In the genomic region with DNA sequence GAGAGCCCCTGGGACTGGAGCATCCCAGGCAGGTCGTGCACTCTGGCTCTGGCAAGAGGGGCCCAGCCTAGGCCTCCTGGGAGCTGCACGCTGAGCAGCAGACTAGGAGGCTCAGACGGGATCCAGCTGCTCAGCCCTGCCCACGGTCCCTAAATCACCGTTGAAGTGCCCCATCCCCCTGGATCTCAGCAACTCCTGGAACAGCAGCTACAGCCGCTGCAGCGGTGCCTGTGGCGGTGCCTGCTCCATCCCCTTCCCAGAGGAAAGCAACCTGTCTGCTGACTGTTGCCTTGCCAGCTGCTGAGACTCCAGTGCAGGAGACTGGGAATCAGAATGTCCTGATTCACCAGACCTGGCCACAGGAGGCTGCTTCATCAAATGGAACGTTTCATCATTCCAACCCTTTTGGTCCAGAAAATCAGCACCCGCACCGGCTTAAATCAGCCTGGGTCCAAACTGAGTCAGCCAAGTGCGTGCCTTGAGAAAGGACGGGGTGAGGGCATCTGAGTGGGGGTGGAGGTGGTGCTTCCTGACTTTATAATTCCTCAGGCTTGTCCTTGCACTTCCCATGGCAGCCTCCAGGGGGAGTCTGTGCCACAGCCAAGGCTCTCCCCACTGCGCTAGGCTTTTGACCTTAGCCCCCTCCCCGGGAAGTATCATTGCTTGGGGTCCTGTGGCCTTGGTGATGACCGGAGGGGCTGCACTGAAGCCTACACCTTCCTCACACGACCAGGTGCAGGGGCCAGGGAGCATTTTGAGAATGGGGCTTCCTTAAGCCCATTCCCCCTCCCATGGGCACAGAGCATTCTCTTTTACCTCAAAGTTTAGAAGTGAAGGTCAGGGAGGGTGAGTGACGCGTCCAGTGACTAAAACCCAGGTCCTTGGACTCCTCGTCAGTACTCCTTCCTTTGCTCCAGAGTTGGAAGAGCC, we compare ENCODE assay signal across 9 cellular contexts. TPM values are rescaled to one million over a fixed set of nuclear protein-coding genes. Genes with fewer than 3 reads are reported as not detected.
A peak's percentile ranks its signal among the peaks of the same experiment; 100 is the strongest.
DNase-seq lines count a peak whose midpoint lies in the region; ATAC-seq, FAIRE-seq and TF ChIP-seq lines count a peak whose summit lies in the region.
"Had no signal": no experiment of that assay in that cellular context is flagged by ENCODE, and none has a peak within 500 bp of the region (broad histone marks: within the 10 kb centered on the region; RNA-seq: fewer than 3 reads in every experiment).

No MANE protein-coding gene starts in this region.

- H2BK5ac ChIP-seq in trophoblast cell (ENCODE audit: low read depth, low read length, poor library complexity): no peak overlapping the region

- no CpG with 5 or more reads among the region's 20 CpGs for WGBS in trophoblast cell (ENCODE audit: extremely low coverage, insufficient coverage, insufficient read length)

- H3K9ac ChIP-seq in trophoblast cell (ENCODE audit: low read length): no peak overlapping the region

- no peak for DNase-seq in BJ (ENCODE audit: low read depth)
- peak; percentile 66 for DNase-seq in GM19240 (ENCODE audit: insufficient read length, low spot score)
- peak; percentile 41 for DNase-seq in NCI-H460 (ENCODE audit: extremely low read depth, low read depth)
- DNase-seq in activated T-cell treated with anti-CD3 and anti-CD28 coated beads, Interleukin-2, amount 50 U/mL, for 24 hours: peak; percentile 61
- peak; percentile 53 to 60 for DNase-seq in frontal cortex (ENCODE audit: low spot score in 2 of 2)
- peak; percentile 25 to 52 for DNase-seq in trophoblast cell
- DNase-seq in activated T-helper 2 cell treated with anti-CD3 and anti-CD28 coated beads, Interferon-gamma antibody, Interleukin-2, Interleukin-4, amounts not matched to agents 10 μg/mL and 5 μg/mL and 100 μg/mL, durations not matched to agents 14 hours and 24 hours and 36 hours (ENCODE audit: low spot score): no peak

- H3K27ac ChIP-seq in trophoblast cell (ENCODE audit: low read depth, low read length): no peak overlapping the region

- H3K79me2 ChIP-seq in trophoblast cell (ENCODE audit: control insufficient read depth, insufficient read depth, low read length, poor library complexity): no peaks in the 10 kb centered on the region

- TF ChIP-seq CTCF in BJ (IDR thresholded peaks at IDR 0.05; ENCODE audit: insufficient read depth, low read depth, low read length): peak; percentile 81

- no peak overlapping the region for H3K27ac Mint-ChIP-seq in activated T-cell treated with anti-CD3 and anti-CD28 coated beads, Interleukin-2, amount 50 U/mL, for 24 hours
- no peak overlapping the region for H3K27ac Mint-ChIP-seq in activated T-helper 2 cell treated with anti-CD3 and anti-CD28 coated beads, Interferon-gamma antibody, Interleukin-2, Interleukin-4, amounts not matched to agents 10 μg/mL and 5 μg/mL and 100 μg/mL, durations not matched to agents 14 hours and 24 hours and 36 hours
- H3K27ac Mint-ChIP-seq: IgD-negative memory B cell had no signal

- no peak for FAIRE-seq in frontal cortex (lab: Jason Lieb, UNC)

- H4K8ac ChIP-seq in trophoblast cell (ENCODE audit: low read depth, low read length): no peak overlapping the region

- peaks cover 11 to 21% of the 10 kb centered on the region in 2 experiments for H3K4me1 ChIP-seq in trophoblast cell (ENCODE audit: control insufficient read depth in 1 of 2, insufficient read depth in 2 of 2, low read length in 2 of 2)

- no peak overlapping the region for H2AK5ac ChIP-seq in trophoblast cell (ENCODE audit: low read length)

- no peak for ATAC-seq in HG03571 (IDR thresholded peaks at IDR 0.05; ENCODE audit: unreplicated experiment)

- no peak overlapping the region for H3K4ac ChIP-seq in trophoblast cell (ENCODE audit: low read depth, low read length)

- H3K4me3 ChIP-seq in BJ (ENCODE audit: low read depth, low read length) (no peak overlapping the region), trophoblast cell (ENCODE audit: low read depth, low read length) (no peak overlapping the region)

- POLR2A ChIA-PET in BJ (lab: Charles Lee): no interaction called here

- CTCF ChIA-PET in BJ (lab: Yijun Ruan, JAX): interaction anchor here (0.8 to 1.6 kb wide), 6 partner anchors 8 to 22 kb away, joined by 3 read pairs; no protein-coding TSS in a partner anchor

- H3K36me3 ChIP-seq in BJ (ENCODE audit: control insufficient read depth, insufficient read depth, low read length): no peaks in the 10 kb centered on the region
- H3K36me3 ChIP-seq in trophoblast cell (ENCODE audit: control insufficient read depth in 1 of 2, insufficient read depth in 2 of 2, low read length in 2 of 2): no peaks in the 10 kb centered on the region

- no peak overlapping the region for H3K14ac ChIP-seq in trophoblast cell (ENCODE audit: low read length)

- H3K18ac ChIP-seq in trophoblast cell (ENCODE audit: low read length): no peak overlapping the region

- no peaks in the 10 kb centered on the region for H3K9me3 Mint-ChIP-seq in activated T-cell treated with anti-CD3 and anti-CD28 coated beads, Interleukin-2, amount 50 U/mL, for 24 hours
- H3K9me3 Mint-ChIP-seq in activated T-helper 2 cell treated with anti-CD3 and anti-CD28 coated beads, Interferon-gamma antibody, Interleukin-2, Interleukin-4, amounts not matched to agents 10 μg/mL and 5 μg/mL and 100 μg/mL, durations not matched to agents 14 hours and 24 hours and 36 hours: no peaks in the 10 kb centered on the region

- no peak overlapping the region for H4K91ac ChIP-seq in trophoblast cell (ENCODE audit: low read depth, low read length)

- no peak overlapping the region for H2BK120ac ChIP-seq in trophoblast cell (ENCODE audit: insufficient read depth, low read length, poor library complexity)

- no peaks in the 10 kb centered on the region for H3K36me3 Mint-ChIP-seq in activated T-cell treated with anti-CD3 and anti-CD28 coated beads, Interleukin-2, amount 50 U/mL, for 24 hours (ENCODE audit: low read depth)
- H3K36me3 Mint-ChIP-seq in activated T-helper 2 cell treated with anti-CD3 and anti-CD28 coated beads, Interferon-gamma antibody, Interleukin-2, Interleukin-4, amounts not matched to agents 10 μg/mL and 5 μg/mL and 100 μg/mL, durations not matched to agents 14 hours and 24 hours and 36 hours (ENCODE audit: low read depth): no peaks in the 10 kb centered on the region
- H3K36me3 Mint-ChIP-seq: IgD-negative memory B cell had no signal

- intact Hi-C loops in activated T-helper 2 cell treated with anti-CD3 and anti-CD28 coated beads, Interferon-gamma antibody, Interleukin-2, Interleukin-4, amounts not matched to agents 10 μg/mL and 5 μg/mL and 100 μg/mL, durations not matched to agents 14 hours and 24 hours and 36 hours (cut with micrococcal nuclease): no loop called here

- H3K79me1 ChIP-seq in trophoblast cell (ENCODE audit: low read length): no peaks in the 10 kb centered on the region

- peaks cover 49% of the 10 kb centered on the region for H3K27me3 Mint-ChIP-seq in activated T-cell treated with anti-CD3 and anti-CD28 coated beads, Interleukin-2, amount 50 U/mL, for 24 hours
- peaks cover 4% of the 10 kb centered on the region for H3K27me3 Mint-ChIP-seq in activated T-helper 2 cell treated with anti-CD3 and anti-CD28 coated beads, Interferon-gamma antibody, Interleukin-2, Interleukin-4, amounts not matched to agents 10 μg/mL and 5 μg/mL and 100 μg/mL, durations not matched to agents 14 hours and 24 hours and 36 hours (ENCODE audit: low read depth)

- H4K12ac ChIP-seq in trophoblast cell (ENCODE audit: low read depth, low read length): no peak overlapping the region

- H3K4me3 Mint-ChIP-seq in activated T-cell treated with anti-CD3 and anti-CD28 coated beads, Interleukin-2, amount 50 U/mL, for 24 hours: no peak overlapping the region
- no peak overlapping the region for H3K4me3 Mint-ChIP-seq in activated T-helper 2 cell treated with anti-CD3 and anti-CD28 coated beads, Interferon-gamma antibody, Interleukin-2, Interleukin-4, amounts not matched to agents 10 μg/mL and 5 μg/mL and 100 μg/mL, durations not matched to agents 14 hours and 24 hours and 36 hours (ENCODE audit: low read depth)
- H3K4me3 Mint-ChIP-seq: IgD-negative memory B cell had no signal

- peaks cover 2% of the 10 kb centered on the region for H3K4me1 Mint-ChIP-seq in activated T-cell treated with anti-CD3 and anti-CD28 coated beads, Interleukin-2, amount 50 U/mL, for 24 hours (ENCODE audit: low read depth)
- no peaks in the 10 kb centered on the region for H3K4me1 Mint-ChIP-seq in activated T-helper 2 cell treated with anti-CD3 and anti-CD28 coated beads, Interferon-gamma antibody, Interleukin-2, Interleukin-4, amounts not matched to agents 10 μg/mL and 5 μg/mL and 100 μg/mL, durations not matched to agents 14 hours and 24 hours and 36 hours (ENCODE audit: low read depth)

- H2BK12ac ChIP-seq in trophoblast cell (ENCODE audit: low read length): no peak overlapping the region

- H3K4me2 ChIP-seq in trophoblast cell (ENCODE audit: low read length): no peak overlapping the region

- no peak overlapping the region for H2AFZ ChIP-seq in trophoblast cell (ENCODE audit: insufficient read depth, low read length, poor library complexity)

- no peak overlapping the region for H3K23ac ChIP-seq in trophoblast cell (ENCODE audit: low read length)

- H3K9me3 ChIP-seq in trophoblast cell (ENCODE audit: insufficient read depth, low read depth, low read length): no peaks in the 10 kb centered on the region

- H3K27me3 ChIP-seq in BJ (ENCODE audit: control insufficient read depth, insufficient read depth, low read length) (no peaks in the 10 kb centered on the region), trophoblast cell (ENCODE audit: insufficient read depth, low read length) (no peaks in the 10 kb centered on the region)

RNA-seq across cellular contexts. Expression of a gene that starts 6.5 kb away (rescaled TPM):
- polyA plus RNA-seq in BJ (2011; rRNA removed): 7.6 and 8.3 TPM in 2 replicates
- 4.5 and 5.7 TPM in 2 replicates for polyA minus RNA-seq in BJ (2011; rRNA and poly(A)+ RNA removed)
- 1.3 and 1.4 TPM in 2 replicates for total RNA-seq in NCI-H460 (2014; rRNA removed; shearing (Covaris generic))
- polyA plus RNA-seq in NCI-H460 (2014; cell fraction: nucleus; rRNA removed): 0.88 and 2.2 TPM in 2 replicates
- 2.4 TPM for total RNA-seq in frontal cortex
- 15.6 and 16.4 TPM in 2 replicates for polyA plus RNA-seq in trophoblast cell (2013)
- 0.68 and 0.83 TPM in 2 replicates for total RNA-seq in activated T-helper 2 cell treated with anti-CD3 and anti-CD28 coated beads, Interferon-gamma antibody, Interleukin-2, Interleukin-4, amounts not matched to agents 10 μg/mL and 5 μg/mL and 100 μg/mL, durations not matched to agents 14 hours and 24 hours and 36 hours

Comparison
In these comparisons a context has a peak if more than half of its experiments do, and no peak if none do; other contexts are left out.
1. DNase-seq: peak in GM19240 (single experiment), NCI-H460 (single experiment), activated T-cell treated with anti-CD3 and anti-CD28 coated beads, Interleukin-2, amount 50 U/mL, for 24 hours (single experiment), frontal cortex (2 of 2) and trophoblast cell (2 of 2); none in BJ (single experiment) and activated T-helper 2 cell treated with anti-CD3 and anti-CD28 coated beads, Interferon-gamma antibody, Interleukin-2, Interleukin-4, amounts not matched to agents 10 μg/mL and 5 μg/mL and 100 μg/mL, durations not matched to agents 14 hours and 24 hours and 36 hours (single experiment).